In the genomic region with DNA sequence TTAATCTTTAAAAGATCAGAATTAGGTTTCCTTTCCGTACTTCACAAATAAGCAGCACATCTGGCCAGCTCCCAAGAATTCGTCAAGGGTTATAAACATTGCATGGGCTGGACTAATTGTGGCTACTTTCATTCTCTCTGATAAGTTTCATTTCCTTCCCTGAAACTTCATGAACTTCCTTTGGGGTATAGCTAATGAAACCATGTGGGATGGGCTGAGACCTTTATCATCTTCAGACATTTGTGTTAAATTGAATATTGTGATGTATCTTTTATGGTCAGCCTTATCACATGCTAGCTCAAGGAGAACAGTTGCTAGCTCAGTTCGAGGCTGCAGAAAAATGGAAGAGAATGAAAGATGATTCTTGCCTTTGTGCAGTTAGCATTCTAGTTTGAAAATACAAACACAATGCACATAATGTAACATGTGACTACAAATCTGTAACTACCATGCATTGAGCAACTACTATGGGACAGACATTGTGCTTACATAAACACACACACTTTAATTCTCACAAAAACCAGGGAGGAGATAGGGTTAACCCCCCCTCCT, we compare ENCODE assay signal across 8 cellular contexts. TPM values are rescaled to one million over a fixed set of nuclear protein-coding genes. Genes with fewer than 3 reads are reported as not detected.
A peak's percentile ranks its signal among the peaks of the same experiment; 100 is the strongest.
DNase-seq lines count a peak whose midpoint lies in the region; ATAC-seq and TF ChIP-seq lines count a peak whose summit lies in the region.

No MANE protein-coding gene starts in this region.

- no peak overlapping the region for H3K56ac ChIP-seq in mesendoderm (ENCODE audit: low read length)

- H2AK5ac ChIP-seq in mesendoderm (ENCODE audit: low read length) = no peak overlapping the region

- no peak for TF ChIP-seq CTCF in neural crest cell (conservative IDR thresholded peaks at IDR 0.05)

- no peak overlapping the region for H3K18ac ChIP-seq in mesendoderm (ENCODE audit: low read length)

- no peak overlapping the region for H2BK5ac ChIP-seq in mesendoderm (ENCODE audit: low read length)

- H3K27ac ChIP-seq in mesendoderm (ENCODE audit: low read depth, low read length) = no peak overlapping the region

- peaks cover 41% of the 10 kb centered on the region for H3K27me3 Mint-ChIP-seq in central memory CD8-positive, alpha-beta T cell
- H3K27me3 Mint-ChIP-seq in neural crest cell (ENCODE audit: low read depth) = peaks cover 75% of the 10 kb centered on the region
- peaks cover 29% of the 10 kb centered on the region for H3K27me3 Mint-ChIP-seq in activated CD4-positive, alpha-beta T cell treated with anti-CD3 and anti-CD28 coated beads, Interleukin-2, amount 10 ng/mL, durations not matched to agents 7 days and 5 days

- ATAC-seq in GM19372 (IDR thresholded peaks at IDR 0.05; ENCODE audit: low read depth, unreplicated experiment) (peak; percentile 38), GM18502 (IDR thresholded peaks at IDR 0.05; ENCODE audit: poor library complexity, unreplicated experiment) (no peak)
- ATAC-seq in central memory CD8-positive, alpha-beta T cell (replicated peaks; ENCODE audit: extremely low read depth, poor library complexity, severe bottlenecking) = no peak

- H3K4me2 ChIP-seq in mesendoderm (ENCODE audit: low read length) = no peak overlapping the region

- no peak overlapping the region for H3K4ac ChIP-seq in mesendoderm (ENCODE audit: low read depth, low read length)

- H3K4me1 ChIP-seq in mesendoderm (ENCODE audit: control insufficient read depth, low read depth, low read length) = no peaks in the 10 kb centered on the region

- H3K23ac ChIP-seq in mesendoderm (ENCODE audit: low read length) = no peak overlapping the region

- H3K36me3 ChIP-seq in mesendoderm (ENCODE audit: control insufficient read depth, insufficient read depth, low read length) = no peaks in the 10 kb centered on the region

- CTCF ChIA-PET in activated CD4-positive, alpha-beta T cell treated with anti-CD3 and anti-CD28 coated beads, Interleukin-2, amount 10 ng/mL, durations not matched to agents 7 days and 5 days (lab: Charles Lee) = interaction anchor here (0.6 kb wide), 1 partner anchor 9 kb away, joined by 5 read pairs; no protein-coding TSS in a partner anchor

- H3K4me1 Mint-ChIP-seq in central memory CD8-positive, alpha-beta T cell = peaks cover 14% of the 10 kb centered on the region
- peaks cover 10% of the 10 kb centered on the region for H3K4me1 Mint-ChIP-seq in neural crest cell
- H3K4me1 Mint-ChIP-seq in activated CD4-positive, alpha-beta T cell treated with anti-CD3 and anti-CD28 coated beads, Interleukin-2, amount 10 ng/mL, durations not matched to agents 7 days and 5 days = peaks cover 27% of the 10 kb centered on the region

- H3K4me3 Mint-ChIP-seq in central memory CD8-positive, alpha-beta T cell = peak overlapping the region; percentile 81
- H3K4me3 Mint-ChIP-seq in neural crest cell = peak overlapping the region; percentile 25
- no peak overlapping the region for H3K4me3 Mint-ChIP-seq in activated CD4-positive, alpha-beta T cell treated with anti-CD3 and anti-CD28 coated beads, Interleukin-2, amount 10 ng/mL, durations not matched to agents 7 days and 5 days

- no peak overlapping the region for H4K8ac ChIP-seq in mesendoderm (ENCODE audit: low read depth, low read length)

- H3K4me3 ChIP-seq in mesendoderm (ENCODE audit: low read length) = no peak overlapping the region

- DNase-seq in AML-193 (lab: John Stamatoyannopoulos, UW) = peak; percentile 42 to 56
- peak; percentile 57 for DNase-seq in LHCN-M2 (ENCODE audit: low read depth)
- no peak for DNase-seq in central memory CD8-positive, alpha-beta T cell (ENCODE audit: low spot score in 2 of 2)
- DNase-seq in neural crest cell (ENCODE audit: low read depth, low spot score) = no peak
- DNase-seq in activated CD4-positive, alpha-beta T cell treated with anti-CD3 and anti-CD28 coated beads, Interleukin-2, amount 10 ng/mL, durations not matched to agents 7 days and 5 days = no peak
- DNase-seq in mesendoderm = no peak

- H2BK15ac ChIP-seq in mesendoderm (replicated peaks; ENCODE audit: low read depth) = no peak overlapping the region

- H3K79me1 ChIP-seq in mesendoderm (ENCODE audit: low read length) = no peaks in the 10 kb centered on the region

- no peaks in the 10 kb centered on the region for H3K79me2 ChIP-seq in mesendoderm (ENCODE audit: control insufficient read depth, insufficient read depth, low read length)

- POLR2A ChIA-PET in activated CD4-positive, alpha-beta T cell treated with anti-CD3 and anti-CD28 coated beads, Interleukin-2, amount 10 ng/mL, durations not matched to agents 7 days and 5 days (lab: Charles Lee) = no interaction called here

- H3K27me3 ChIP-seq in mesendoderm (ENCODE audit: insufficient read depth, low read length, poor library complexity) = peaks cover 7% of the 10 kb centered on the region

- no peak overlapping the region for H3K27ac Mint-ChIP-seq in central memory CD8-positive, alpha-beta T cell (ENCODE audit: low read depth)
- no peak overlapping the region for H3K27ac Mint-ChIP-seq in neural crest cell (ENCODE audit: unreplicated experiment)
- H3K27ac Mint-ChIP-seq in activated CD4-positive, alpha-beta T cell treated with anti-CD3 and anti-CD28 coated beads, Interleukin-2, amount 10 ng/mL, durations not matched to agents 7 days and 5 days = no peak overlapping the region

- H4K5ac ChIP-seq in mesendoderm (ENCODE audit: low read length) = no peak overlapping the region

- no peak overlapping the region for H2BK120ac ChIP-seq in mesendoderm (ENCODE audit: low read depth, low read length)

- no CpG with 5 or more reads among the region's 3 CpGs for WGBS in mesendoderm (ENCODE audit: extremely low coverage, insufficient coverage, low lambda C conversion rate)

- H3K9me3 Mint-ChIP-seq in central memory CD8-positive, alpha-beta T cell = no peaks in the 10 kb centered on the region
- no peaks in the 10 kb centered on the region for H3K9me3 Mint-ChIP-seq in neural crest cell
- H3K9me3 Mint-ChIP-seq in activated CD4-positive, alpha-beta T cell treated with anti-CD3 and anti-CD28 coated beads, Interleukin-2, amount 10 ng/mL, durations not matched to agents 7 days and 5 days = no peaks in the 10 kb centered on the region

- H3K9ac ChIP-seq in mesendoderm (ENCODE audit: low read length) = no peak overlapping the region

- peaks cover 5% of the 10 kb centered on the region for H3K36me3 Mint-ChIP-seq in central memory CD8-positive, alpha-beta T cell (ENCODE audit: insufficient read depth)
- no peaks in the 10 kb centered on the region for H3K36me3 Mint-ChIP-seq in neural crest cell (ENCODE audit: low read depth)
- H3K36me3 Mint-ChIP-seq in activated CD4-positive, alpha-beta T cell treated with anti-CD3 and anti-CD28 coated beads, Interleukin-2, amount 10 ng/mL, durations not matched to agents 7 days and 5 days (ENCODE audit: low read depth) = no peaks in the 10 kb centered on the region

RNA-seq across cellular contexts. Expression of a gene that starts 1.7 kb away (rescaled TPM):
- total RNA-seq in LHCN-M2 (2014; rRNA removed) = 4.9 and 6.0 TPM in 2 replicates
- 11.8 TPM for polyA plus RNA-seq in LHCN-M2 (2012)
- 0.16 TPM in 1 of 2 replicates, not detected in the other for total RNA-seq in neural crest cell
- 1 to 10 TPM; 2.6 to 3.3 TPM for total RNA-seq in activated CD4-positive, alpha-beta T cell treated with anti-CD3 and anti-CD28 coated beads, Interleukin-2, amount 10 ng/mL, durations not matched to agents 7 days and 5 days
- 19.3 TPM for polyA plus RNA-seq in mesendoderm (2013, experiment 1 of 2)
- 19.7 TPM for polyA plus RNA-seq in mesendoderm (2013, experiment 2 of 2)

Comparison
In these comparisons a context has a peak if more than half of its experiments do, and no peak if none do; other contexts are left out.
1. DNase-seq: peak in AML-193 (2 of 2) and LHCN-M2 (single experiment); none in central memory CD8-positive, alpha-beta T cell (0 of 2), neural crest cell (single experiment), activated CD4-positive, alpha-beta T cell treated with anti-CD3 and anti-CD28 coated beads, Interleukin-2, amount 10 ng/mL, durations not matched to agents 7 days and 5 days (single experiment) and mesendoderm (single experiment).